ENCODE assay signal across 19 cellular contexts in the genomic region with DNA sequence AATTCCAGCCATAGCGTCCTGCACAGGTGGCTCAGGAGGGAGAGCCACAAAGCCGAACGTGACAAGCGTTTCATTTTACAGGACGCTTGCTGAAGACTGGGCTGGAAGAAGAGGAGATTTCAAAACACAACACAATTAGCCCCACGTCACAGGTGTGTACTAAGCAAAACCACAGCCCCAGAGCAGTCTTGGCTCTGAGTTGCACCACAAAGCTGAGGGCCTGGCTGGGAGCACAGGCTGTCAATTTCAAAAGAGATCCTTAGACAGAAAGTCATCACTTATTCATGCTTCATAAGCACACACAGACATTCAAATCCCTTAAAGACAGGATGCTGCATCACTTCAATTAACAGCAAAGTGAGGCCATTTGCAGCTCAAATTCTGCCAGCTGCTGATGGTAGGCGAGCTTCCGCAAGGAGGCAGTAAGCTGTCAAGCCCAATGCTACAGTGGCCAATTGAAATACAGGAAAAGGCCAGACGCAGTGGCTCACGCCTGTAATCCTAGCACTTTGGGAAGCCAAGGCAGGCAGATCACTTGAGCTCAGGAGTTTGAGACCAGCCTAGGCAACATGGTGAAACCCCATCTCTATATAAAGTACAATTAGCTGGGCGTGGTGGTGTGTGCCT.
DNase-seq lines count a peak whose midpoint lies in the region; ATAC-seq and TF ChIP-seq lines count a peak whose summit lies in the region.
"Had no signal": no experiment of that assay in that cellular context is flagged by ENCODE, and none has a peak within 500 bp of the region (broad histone marks: within the 10 kb centered on the region; RNA-seq: fewer than 3 reads in every experiment).

No MANE protein-coding gene starts in this region.

- H3K4me3 Mint-ChIP-seq in GM23338, result no peak overlapping the region
- H3K4me3 Mint-ChIP-seq: activated CD4-positive, alpha-beta T cell treated with anti-CD3 and anti-CD28 coated beads, Interleukin-2, amount 10 ng/mL, durations not matched to agents 7 days and 5 days; activated naive CD4-positive, alpha-beta T cell treated with anti-CD3 and anti-CD28 coated beads for 36 hours; dendritic cell treated with granulocyte-macrophage colony-stimulating factor and Interleukin-4, amounts not matched to agents 40 ng/mL and 50 ng/mL, for 4 days had no signal

- no peak overlapping the region for H3K27ac ChIP-seq in GM23338 (ENCODE audit: low read depth)
- no peak overlapping the region for H3K27ac ChIP-seq in PC-3 (ENCODE audit: low read length)
- H3K27ac ChIP-seq: esophagus squamous epithelium, sigmoid colon, suprapubic skin had no signal

- peaks cover 10% of the 10 kb centered on the region for H3K4me1 ChIP-seq in GM23338 (ENCODE audit: insufficient read depth)
- no peaks in the 10 kb centered on the region for H3K4me1 ChIP-seq in PC-3 (ENCODE audit: insufficient read depth, low read length)
- H3K4me1 ChIP-seq: sigmoid colon had no signal

- H3K4me1 Mint-ChIP-seq in GM23338, result peaks cover 13% of the 10 kb centered on the region
- H3K4me1 Mint-ChIP-seq: activated CD4-positive, alpha-beta T cell treated with anti-CD3 and anti-CD28 coated beads, Interleukin-2, amount 10 ng/mL, durations not matched to agents 7 days and 5 days had no signal

- no peak overlapping the region for H3K9ac ChIP-seq in PC-3 (ENCODE audit: low read length)

- H4K20me1 ChIP-seq in GM23338 (replicated peaks; ENCODE audit: insufficient read depth) (no peaks in the 10 kb centered on the region), PC-3 (ENCODE audit: low read length) (no peaks in the 10 kb centered on the region)

- no peaks in the 10 kb centered on the region for H3K36me3 Mint-ChIP-seq in GM23338 (ENCODE audit: low read depth)

- ATAC-seq in GM23338 (peak; percentile 86), left lobe of liver (peak; percentile 65), PC-3 (no peak)

- POLR2A ChIA-PET in PC-3 (lab: Charles Lee; ENCODE audit: unreplicated experiment), result no interaction called here

- no peaks in the 10 kb centered on the region for H3K9me3 Mint-ChIP-seq in GM23338
- H3K9me3 Mint-ChIP-seq: activated CD4-positive, alpha-beta T cell treated with anti-CD3 and anti-CD28 coated beads, Interleukin-2, amount 10 ng/mL, durations not matched to agents 7 days and 5 days; activated naive CD4-positive, alpha-beta T cell treated with anti-CD3 and anti-CD28 coated beads for 36 hours; dendritic cell treated with granulocyte-macrophage colony-stimulating factor and Interleukin-4, amounts not matched to agents 40 ng/mL and 50 ng/mL, for 4 days had no signal

- CTCF ChIA-PET in PC-3 (lab: Charles Lee), result no interaction called here

- no TSS peak for BruUV-seq in PC-3 (replicated peaks; lab: Mats Ljungman, UMichigan)

- intact Hi-C loops in PC-3 (cut with micrococcal nuclease), result no loop called here

- H3K4me3 ChIP-seq in GM23338 (no peak overlapping the region), PC-3 (ENCODE audit: low read length) (no peak overlapping the region)
- H3K4me3 ChIP-seq: esophagus squamous epithelium, sigmoid colon, suprapubic skin had no signal

- no peaks in the 10 kb centered on the region for H3K36me3 ChIP-seq in GM23338 (ENCODE audit: insufficient read depth)
- H3K36me3 ChIP-seq in PC-3 (ENCODE audit: low read depth, low read length), result no peaks in the 10 kb centered on the region
- H3K36me3 ChIP-seq: esophagus squamous epithelium, sigmoid colon, suprapubic skin had no signal

- no peak overlapping the region for H3K4me2 ChIP-seq in GM23338
- H3K4me2 ChIP-seq in PC-3 (ENCODE audit: low read length), result no peak overlapping the region

- H2AFZ ChIP-seq in GM23338 (peak overlapping the region; percentile 63), PC-3 (ENCODE audit: low read length) (no peak overlapping the region)

- no peak overlapping the region for H3K27ac Mint-ChIP-seq in GM23338
- H3K27ac Mint-ChIP-seq: activated CD4-positive, alpha-beta T cell treated with anti-CD3 and anti-CD28 coated beads, Interleukin-2, amount 10 ng/mL, durations not matched to agents 7 days and 5 days; activated naive CD4-positive, alpha-beta T cell treated with anti-CD3 and anti-CD28 coated beads for 36 hours; dendritic cell treated with granulocyte-macrophage colony-stimulating factor and Interleukin-4, amounts not matched to agents 40 ng/mL and 50 ng/mL, for 4 days had no signal

- peak; percentile 28 to 54; a peak in 2 of 4 replicates for TF ChIP-seq CTCF in GM23338 (conservative IDR thresholded peaks at IDR 0.05; ENCODE audit: low read depth in 2 of 2)
- no peak for TF ChIP-seq CTCF in PC-3 (conservative IDR thresholded peaks at IDR 0.05; ENCODE audit: low read depth, low read length)

- no peaks in the 10 kb centered on the region for H3K27me3 ChIP-seq in GM23338 (ENCODE audit: insufficient read depth)
- H3K27me3 ChIP-seq in PC-3 (ENCODE audit: low read length), result no peaks in the 10 kb centered on the region
- H3K27me3 ChIP-seq: esophagus squamous epithelium, sigmoid colon, suprapubic skin had no signal

- H3F3A ChIP-seq in GM23338 (replicated peaks; ENCODE audit: low read depth), result no peaks in the 10 kb centered on the region
- no peaks in the 10 kb centered on the region for H3F3A ChIP-seq in PC-3 (ENCODE audit: low read length, unreplicated experiment)

- H3K79me2 ChIP-seq in GM23338 (replicated peaks; ENCODE audit: insufficient read depth), result no peaks in the 10 kb centered on the region
- H3K79me2 ChIP-seq in PC-3 (ENCODE audit: low read length), result no peaks in the 10 kb centered on the region

- peak; percentile 38 for DNase-seq in GM23338 (ENCODE audit: low spot score)
- DNase-seq in NCI-H2029 (lab: John Stamatoyannopoulos, UW), result peak; percentile 51
- DNase-seq in astrocyte of the hippocampus (ENCODE audit: low read depth, low spot score), result peak; percentile 66
- no peak for DNase-seq in left lobe of liver (ENCODE audit: low spot score)
- DNase-seq in PC-3, result no peak
- no peak for DNase-seq in SHP77 treated with DMSO at 0.1 percent for 48 hours (lab: John Stamatoyannopoulos, UW)
- DNase-seq in H4 (ENCODE audit: low spot score), result no peak
- no peak for DNase-seq in stimulated activated naive CD4-positive, alpha-beta T cell treated with Interleukin-2 at 50 U/mL for 16 hours (lab: John Stamatoyannopoulos, UW)
- DNase-seq: activated CD4-positive, alpha-beta T cell treated with anti-CD3 and anti-CD28 coated beads, Interleukin-2, amount 10 ng/mL, durations not matched to agents 7 days and 5 days; activated naive CD4-positive, alpha-beta T cell treated with anti-CD3 and anti-CD28 coated beads for 36 hours; esophagus squamous epithelium; midbrain; NCI-H1694; NCI-H748 treated with DMSO at 0.1 percent for 48 hours; nucleus accumbens; Right ventricle myocardium superior; sigmoid colon had no signal

- H3K9me2 ChIP-seq in GM23338 (ENCODE audit: insufficient read depth), result peaks cover 10% of the 10 kb centered on the region
- no peaks in the 10 kb centered on the region for H3K9me2 ChIP-seq in PC-3 (replicated peaks; ENCODE audit: low read length)

- no peaks in the 10 kb centered on the region for H3K9me3 ChIP-seq in PC-3 (ENCODE audit: low read length)
- H3K9me3 ChIP-seq: esophagus squamous epithelium, sigmoid colon, suprapubic skin had no signal

- H3K27me3 Mint-ChIP-seq in GM23338 (ENCODE audit: insufficient read depth, low read depth, poor library complexity), result peaks cover 3% of the 10 kb centered on the region
- H3K27me3 Mint-ChIP-seq: dendritic cell treated with granulocyte-macrophage colony-stimulating factor and Interleukin-4, amounts not matched to agents 40 ng/mL and 50 ng/mL, for 4 days had no signal

TF ChIP-seq in GM23338, 12 proteins besides CTCF, POLR2A, EP300 and RAD21 (continues in another document):
- no peak for TF ChIP-seq CREB1 (CRISPR knock-in tag; IDR thresholded peaks at IDR 0.05; ENCODE audit: low read depth)
- TF ChIP-seq POLR2AphosphoS5 (IDR thresholded peaks at IDR 0.05; ENCODE audit: low read depth), result no peak
- no peak for TF ChIP-seq NANOG (IDR thresholded peaks at IDR 0.05; ENCODE audit: borderline replicate concordance)

Comparison
In these comparisons a context has a peak if more than half of its experiments do, and no peak if none do; other contexts are left out.
1. DNase-seq: peak in GM23338 (single experiment), NCI-H2029 (single experiment) and astrocyte of the hippocampus (single experiment); none in left lobe of liver (single experiment), PC-3 (single experiment), SHP77 treated with DMSO at 0.1 percent for 48 hours (single experiment), H4 (single experiment) and stimulated activated naive CD4-positive, alpha-beta T cell treated with Interleukin-2 at 50 U/mL for 16 hours (single experiment).